ENCODE assay signal across 1 cellular context in genomic region chr11:77137421-77137820, GRCh38.
TF ChIP-seq lines count a peak whose summit lies in the region.

No MANE protein-coding gene starts in this region.

TF ChIP-seq in H1, 55 proteins besides CTCF, POLR2A, EP300 and RAD21:
- TF ChIP-seq CEBPB (IDR thresholded peaks at IDR 0.05; ENCODE audit: low read depth, low read length) (no peak), PHF8 (conservative IDR thresholded peaks at IDR 0.05; ENCODE audit: low read depth, low read length) (no peak)
TF ChIP-seq in H1: peak in this region for 0.
